ENCODE assay signal across 17 cellular contexts in genomic region chr22:44344407-44344806, GRCh38. TPM values are rescaled to one million over a fixed set of nuclear protein-coding genes. Genes with fewer than 3 reads are reported as not detected.
"Had no signal": no experiment of that assay in that cellular context is flagged by ENCODE, and none has a peak within 500 bp of the region (broad histone marks: within the 10 kb centered on the region; RNA-seq: fewer than 3 reads in every experiment).

No MANE protein-coding gene starts in this region.

- H3K9me3 ChIP-seq: esophagus squamous epithelium, ovary had no signal

- H3K4me2 ChIP-seq: hepatocyte had no signal

- H3K27ac Mint-ChIP-seq: stimulated activated naive CD8-positive, alpha-beta T cell treated with anti-CD3 and anti-CD28 coated beads, Interleukin-15, amount 100 ng/mL, for 72 hours; type B pancreatic cell had no signal

- H3K79me2 ChIP-seq: hepatocyte had no signal

- H3K36me3 Mint-ChIP-seq: type B pancreatic cell had no signal

- DNase-seq: activated naive CD4-positive, alpha-beta T cell treated with Interleukin-2 at 50 U/mL for 16 hours; activated T-cell treated with anti-CD3 and anti-CD28 coated beads for 4 hours; anterior cingulate cortex; cortex of kidney; effector CD4-positive, alpha-beta T cell; esophagus squamous epithelium; islet precursor cell; midbrain; ovary; stimulated activated CD4-positive, alpha-beta T cell treated with anti-CD3 and anti-CD28 coated beads, Interleukin-1b, Interleukin-23, amount 100 ng/mL, for 48 hours; stimulated activated naive CD8-positive, alpha-beta T cell treated with anti-CD3 and anti-CD28 coated beads, Interleukin-15, amount 100 ng/mL, for 72 hours had no signal

- H3K27ac ChIP-seq: esophagus squamous epithelium, hepatocyte, ovary had no signal

- H3K9me3 Mint-ChIP-seq: stimulated activated naive CD8-positive, alpha-beta T cell treated with anti-CD3 and anti-CD28 coated beads, Interleukin-15, amount 100 ng/mL, for 72 hours; type B pancreatic cell had no signal

- H3K36me3 ChIP-seq: esophagus squamous epithelium, ovary had no signal

- H3K4me3 Mint-ChIP-seq: stimulated activated naive CD8-positive, alpha-beta T cell treated with anti-CD3 and anti-CD28 coated beads, Interleukin-15, amount 100 ng/mL, for 72 hours; type B pancreatic cell had no signal

- H2AFZ ChIP-seq: hepatocyte had no signal

- H3K4me3 ChIP-seq: esophagus squamous epithelium, hepatocyte, ovary had no signal

- H3K27me3 Mint-ChIP-seq: type B pancreatic cell had no signal

- ATAC-seq: activated CD4-positive, CD25-positive, alpha-beta regulatory T cell treated with anti-CD3 and anti-CD28 coated beads, Interleukin-2, amount 50 U/mL, for 24 hours; left lobe of liver; sciatic nerve; stimulated activated naive CD8-positive, alpha-beta T cell treated with anti-CD3 and anti-CD28 coated beads, Interleukin-15, amount 100 ng/mL, for 72 hours had no signal

- H3K27me3 ChIP-seq: hepatocyte, ovary had no signal

- H3K4me1 Mint-ChIP-seq: stimulated activated naive CD8-positive, alpha-beta T cell treated with anti-CD3 and anti-CD28 coated beads, Interleukin-15, amount 100 ng/mL, for 72 hours had no signal

RNA-seq across cellular contexts. Expression of gene SHISAL1, which starts 31.7 kb away (rescaled TPM):
- total RNA-seq: activated CD8-positive, alpha-beta memory T cell treated with anti-CD3 and anti-CD28 coated beads for 36 hours had no signal
